ENCODE assay signal across 13 cellular contexts in the genomic region with DNA sequence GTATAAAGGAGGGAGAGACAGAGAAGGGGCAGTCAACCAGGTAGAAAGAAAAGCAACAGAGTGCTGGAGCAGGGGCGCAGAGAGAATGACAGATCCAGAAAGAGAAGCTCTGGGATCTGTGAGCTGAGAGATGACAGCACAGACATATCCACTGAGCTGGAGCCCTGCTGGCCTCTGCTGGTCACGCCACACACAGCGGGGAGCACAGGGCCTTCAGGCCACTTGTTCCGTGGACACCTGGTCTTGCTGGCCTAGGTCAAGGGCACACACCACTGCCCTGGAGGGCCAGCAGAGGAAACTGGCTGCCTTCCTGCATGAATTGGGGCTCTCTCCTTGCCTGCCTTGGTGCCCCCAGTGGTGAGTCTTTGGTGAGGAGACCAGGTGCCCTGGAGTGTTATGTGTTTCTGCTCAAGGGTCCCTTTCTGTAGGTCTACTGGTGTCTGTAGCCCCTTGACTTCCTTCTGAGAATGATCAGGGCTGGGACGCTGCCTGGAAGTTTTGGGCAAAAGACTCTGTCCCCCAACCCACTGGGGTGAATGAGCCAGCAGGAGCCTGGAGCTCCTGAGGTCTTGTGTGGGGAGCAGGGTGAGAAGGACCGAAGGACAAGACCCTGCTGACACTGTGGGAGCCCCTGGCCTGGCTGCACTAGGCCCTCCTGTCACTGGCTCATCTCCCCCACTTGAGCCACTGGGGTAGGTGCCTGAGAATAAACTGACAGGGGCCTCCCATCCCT. TPM values are rescaled to one million over a fixed set of nuclear protein-coding genes. Genes with fewer than 3 reads are reported as not detected.
A peak's percentile ranks its signal among the peaks of the same experiment; 100 is the strongest.
DNase-seq lines count a peak whose midpoint lies in the region; ATAC-seq and TF ChIP-seq lines count a peak whose summit lies in the region.
"Had no signal": no experiment of that assay in that cellular context is flagged by ENCODE, and none has a peak within 500 bp of the region (broad histone marks: within the 10 kb centered on the region; RNA-seq: fewer than 3 reads in every experiment).

No MANE protein-coding gene starts in this region.

- H3K9me3 ChIP-seq in colonic mucosa (no peaks in the 10 kb centered on the region), right lobe of liver (peaks cover 0 to 5% (median 0%) of the 10 kb centered on the region in 4 donors)

- peaks cover 15% of the 10 kb centered on the region for H3K27me3 Mint-ChIP-seq in stimulated activated naive CD8-positive, alpha-beta T cell treated with anti-CD3 and anti-CD28 coated beads, Interleukin-15, amount 100 ng/mL, for 72 hours
- H3K27me3 Mint-ChIP-seq: B cell, brain had no signal

- no peaks in the 10 kb centered on the region for H3K27me3 ChIP-seq in colonic mucosa
- no peaks in the 10 kb centered on the region for H3K27me3 ChIP-seq in right lobe of liver

- 50% methylated on average over 2 of the region's 6 CpGs for WGBS in right lobe of liver (ENCODE audit: insufficient coverage, low coverage, low lambda C conversion rate, missing lambda C conversion rate)

- no peak overlapping the region for H3K4me3 Mint-ChIP-seq in stimulated activated naive CD8-positive, alpha-beta T cell treated with anti-CD3 and anti-CD28 coated beads, Interleukin-15, amount 100 ng/mL, for 72 hours
- H3K4me3 Mint-ChIP-seq: B cell, brain had no signal

- no peaks in the 10 kb centered on the region for H3K36me3 ChIP-seq in colonic mucosa
- no peaks in the 10 kb centered on the region for H3K36me3 ChIP-seq in right lobe of liver

- TF ChIP-seq CTCF in colonic mucosa (IDR thresholded peaks at IDR 0.05) (no peak), right lobe of liver (IDR thresholded peaks at IDR 0.05) (peak in 2 of 4 donors; percentile 9 to 19)

- H3K4me1 ChIP-seq in colonic mucosa: no peaks in the 10 kb centered on the region
- H3K4me1 ChIP-seq in right lobe of liver: no peaks in the 10 kb centered on the region
- H3K4me1 ChIP-seq: parathyroid adenoma had no signal

- no peak overlapping the region for H3K27ac Mint-ChIP-seq in stimulated activated naive CD8-positive, alpha-beta T cell treated with anti-CD3 and anti-CD28 coated beads, Interleukin-15, amount 100 ng/mL, for 72 hours
- H3K27ac Mint-ChIP-seq: B cell, brain had no signal

- ATAC-seq in stimulated activated naive CD8-positive, alpha-beta T cell treated with anti-CD3 and anti-CD28 coated beads, Interleukin-15, amount 100 ng/mL, for 72 hours: peak; percentile 35
- ATAC-seq in stimulated activated naive CD8-positive, alpha-beta T cell treated with anti-CD3 and anti-CD28 coated beads, Interleukin-15, Interleukin-2, amounts not matched to agents 100 U/mL and 50 U/mL, for 24 hours: no peak
- ATAC-seq in right lobe of liver: peak; percentile 35 to 45 (median 40)
- no peak for ATAC-seq in GM19455 (IDR thresholded peaks at IDR 0.05; ENCODE audit: unreplicated experiment)
- ATAC-seq: left colon had no signal

- TF ChIP-seq POLR2A in right lobe of liver (IDR thresholded peaks at IDR 0.05): no peak

- intact Hi-C loops in colonic mucosa (cut with DNase I): no loop called here
- intact Hi-C loops in right lobe of liver (cut with DNase I): no loop called here

- no peak for DNase-seq in stimulated activated naive CD8-positive, alpha-beta T cell treated with anti-CD3 and anti-CD28 coated beads, Interleukin-15, amount 100 ng/mL, for 72 hours
- DNase-seq in stimulated activated naive CD8-positive, alpha-beta T cell treated with anti-CD3 and anti-CD28 coated beads, Interleukin-15, Interleukin-2, amounts not matched to agents 100 U/mL and 50 U/mL, for 24 hours: no peak
- DNase-seq in colonic mucosa (peak; percentile 14), right lobe of liver (peak in 1 of 3 donors; percentile 35), GM19240 (ENCODE audit: insufficient read length, low spot score) (no peak), NCI-H1930 (lab: John Stamatoyannopoulos, UW) (no peak)
- DNase-seq in activated CD4-positive, alpha-beta T cell treated with anti-CD3 and anti-CD28 coated beads, Interleukin-2, amount 50 U/mL, for 1 hour: no peak
- DNase-seq: left colon; stimulated activated CD4-positive, alpha-beta T cell treated with anti-CD3 and anti-CD28 coated beads, Interleukin-4, amount 100 ng/mL, for 1 hour had no signal

- peaks cover 9 to 34% of the 10 kb centered on the region in 2 donors for H3K9me3 Mint-ChIP-seq in stimulated activated naive CD8-positive, alpha-beta T cell treated with anti-CD3 and anti-CD28 coated beads, Interleukin-15, amount 100 ng/mL, for 72 hours

- no peaks in the 10 kb centered on the region for H3K4me1 Mint-ChIP-seq in stimulated activated naive CD8-positive, alpha-beta T cell treated with anti-CD3 and anti-CD28 coated beads, Interleukin-15, amount 100 ng/mL, for 72 hours
- H3K4me1 Mint-ChIP-seq: B cell had no signal

- H3K27ac ChIP-seq in colonic mucosa: no peak overlapping the region
- H3K27ac ChIP-seq in right lobe of liver: no peak overlapping the region
- H3K27ac ChIP-seq: parathyroid adenoma had no signal

- no peak overlapping the region for H3K9ac ChIP-seq in colonic mucosa (ENCODE audit: low read depth in 2 of 2, low read length in 2 of 2)
- H3K9ac ChIP-seq: parathyroid adenoma had no signal

- H3K4me3 ChIP-seq in colonic mucosa (no peak overlapping the region), right lobe of liver (no peak overlapping the region)

RNA-seq across cellular contexts. Expression of gene ADAMTS2, which starts 59.2 kb away (rescaled TPM):
- total RNA-seq in colonic mucosa: 1 to 10 TPM; 2.9 to 4.0 TPM
- 10 to 100 TPM in 5 of 6 experiments, 1 to 10 TPM in 1; 6.3 to 18.9 (median 13.5) TPM for total RNA-seq in right lobe of liver
- total RNA-seq: B cell had no signal

Comparison
In these comparisons a context has a peak if more than half of its experiments do, and no peak if none do; other contexts are left out.
1. ATAC-seq: peak in stimulated activated naive CD8-positive, alpha-beta T cell treated with anti-CD3 and anti-CD28 coated beads, Interleukin-15, amount 100 ng/mL, for 72 hours (single experiment) and right lobe of liver (4 of 4); none in stimulated activated naive CD8-positive, alpha-beta T cell treated with anti-CD3 and anti-CD28 coated beads, Interleukin-15, Interleukin-2, amounts not matched to agents 100 U/mL and 50 U/mL, for 24 hours (single experiment) and GM19455 (single experiment).